Comparison of ENCODE assay signal across 21 cellular contexts in the genomic region with DNA sequence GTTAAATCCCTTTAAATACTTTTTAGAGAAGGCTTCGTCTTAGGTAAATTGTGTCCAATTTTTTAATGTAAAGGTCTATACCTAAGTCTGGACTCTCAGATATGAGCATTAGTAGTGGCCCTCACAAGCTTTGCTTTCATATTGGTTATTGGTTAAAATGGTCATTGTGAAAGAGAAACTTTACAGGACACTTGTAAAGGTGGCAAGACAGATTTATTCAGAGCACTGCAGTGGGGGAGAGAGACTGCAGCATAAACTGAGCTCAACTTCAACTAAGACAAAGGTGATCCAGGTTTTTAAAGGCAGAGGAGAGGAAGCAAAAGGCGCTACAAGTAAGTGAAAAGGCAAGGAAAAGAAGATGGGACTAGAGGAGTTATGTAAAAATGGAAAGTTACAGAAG.
DNase-seq lines count a peak whose midpoint lies in the region; ATAC-seq and TF ChIP-seq lines count a peak whose summit lies in the region.
"Had no signal": no experiment of that assay in that cellular context is flagged by ENCODE, and none has a peak within 500 bp of the region (broad histone marks: within the 10 kb centered on the region; RNA-seq: fewer than 3 reads in every experiment).

No MANE protein-coding gene starts in this region.

- peaks cover 4% of the 10 kb centered on the region for H3K4me1 Mint-ChIP-seq in activated CD8-positive, alpha-beta T cell treated with anti-CD3 and anti-CD28 coated beads for 36 hours (ENCODE audit: low read depth)
- no peaks in the 10 kb centered on the region for H3K4me1 Mint-ChIP-seq in activated CD8-positive, alpha-beta T cell treated with anti-CD3 and anti-CD28 coated beads, Interleukin-2, amount 10 ng/mL, durations not matched to agents 7 days and 5 days (ENCODE audit: low read depth)
- H3K4me1 Mint-ChIP-seq in central memory CD8-positive, alpha-beta T cell, result peaks cover 45% of the 10 kb centered on the region
- no peaks in the 10 kb centered on the region for H3K4me1 Mint-ChIP-seq in nephron progenitor cell

- DNase-seq in activated CD8-positive, alpha-beta T cell treated with anti-CD3 and anti-CD28 coated beads for 36 hours, result no peak
- no peak for DNase-seq in activated CD8-positive, alpha-beta T cell treated with anti-CD3 and anti-CD28 coated beads, Interleukin-2, amount 10 ng/mL, durations not matched to agents 7 days and 5 days
- DNase-seq in left ventricle myocardium superior (no peak), Right ventricle myocardium superior (no peak), nephron progenitor cell (no peak), NCI-H1436 treated with DMSO at 0.1 percent for 48 hours (lab: John Stamatoyannopoulos, UW) (no peak)
- DNase-seq in central memory CD8-positive, alpha-beta T cell (ENCODE audit: low spot score in 2 of 2), result no peak
- DNase-seq: ACHN, DMS53, GDM1, H7, IMR-90, NCI-H1105 treated with DMSO at 0.1 percent for 48 hours, NCI-H1694, NCI-H2081, NCI-H2171, NCI-H345, NCI-H524, NCI-H774 had no signal

- no peak for TF ChIP-seq CTCF in activated CD8-positive, alpha-beta T cell treated with anti-CD3 and anti-CD28 coated beads for 36 hours (IDR thresholded peaks at IDR 0.05)
- TF ChIP-seq CTCF in nephron progenitor cell (IDR thresholded peaks at IDR 0.05), result no peak

- CTCF ChIA-PET in activated CD8-positive, alpha-beta T cell treated with anti-CD3 and anti-CD28 coated beads for 36 hours (lab: Charles Lee), result no interaction called here
- CTCF ChIA-PET in activated CD8-positive, alpha-beta T cell treated with anti-CD3 and anti-CD28 coated beads, Interleukin-2, amount 10 ng/mL, durations not matched to agents 7 days and 5 days (lab: Charles Lee), result no interaction called here

- peak overlapping the region; percentile 4 for H3K27ac Mint-ChIP-seq in activated CD8-positive, alpha-beta T cell treated with anti-CD3 and anti-CD28 coated beads for 36 hours
- H3K27ac Mint-ChIP-seq in activated CD8-positive, alpha-beta T cell treated with anti-CD3 and anti-CD28 coated beads, Interleukin-2, amount 10 ng/mL, durations not matched to agents 7 days and 5 days, result no peak overlapping the region
- peak overlapping the region; percentile 2 for H3K27ac Mint-ChIP-seq in central memory CD8-positive, alpha-beta T cell (ENCODE audit: low read depth)
- H3K27ac Mint-ChIP-seq in nephron progenitor cell, result peak overlapping the region; percentile 15

- intact Hi-C loops in activated CD8-positive, alpha-beta T cell treated with anti-CD3 and anti-CD28 coated beads for 36 hours (cut with micrococcal nuclease), result no loop called here
- intact Hi-C loops in left ventricle myocardium superior (cut with micrococcal nuclease) (no loop called here), Right ventricle myocardium superior (cut with DNase I) (no loop called here)

- H3K9me3 Mint-ChIP-seq in activated CD8-positive, alpha-beta T cell treated with anti-CD3 and anti-CD28 coated beads for 36 hours, result no peaks in the 10 kb centered on the region
- no peaks in the 10 kb centered on the region for H3K9me3 Mint-ChIP-seq in activated CD8-positive, alpha-beta T cell treated with anti-CD3 and anti-CD28 coated beads, Interleukin-2, amount 10 ng/mL, durations not matched to agents 7 days and 5 days (ENCODE audit: insufficient read depth)
- H3K9me3 Mint-ChIP-seq in central memory CD8-positive, alpha-beta T cell, result no peaks in the 10 kb centered on the region
- H3K9me3 Mint-ChIP-seq in nephron progenitor cell, result no peaks in the 10 kb centered on the region

- no peak for ATAC-seq in activated CD8-positive, alpha-beta T cell treated with anti-CD3 and anti-CD28 coated beads for 36 hours
- no peak for ATAC-seq in activated CD8-positive, alpha-beta T cell treated with anti-CD3 and anti-CD28 coated beads, Interleukin-2, amount 10 ng/mL, durations not matched to agents 7 days and 5 days
- ATAC-seq in left ventricle myocardium superior (peak; percentile 51), Right ventricle myocardium superior (ENCODE audit: poor library complexity) (no peak), GM18519 (IDR thresholded peaks at IDR 0.05; ENCODE audit: low FRiP score, unreplicated experiment) (no peak)
- ATAC-seq in central memory CD8-positive, alpha-beta T cell (replicated peaks; ENCODE audit: extremely low read depth, poor library complexity, severe bottlenecking), result no peak
- ATAC-seq: Panc1 had no signal

- H3K36me3 Mint-ChIP-seq in activated CD8-positive, alpha-beta T cell treated with anti-CD3 and anti-CD28 coated beads for 36 hours (ENCODE audit: low read depth), result peaks cover 31% of the 10 kb centered on the region
- H3K36me3 Mint-ChIP-seq in activated CD8-positive, alpha-beta T cell treated with anti-CD3 and anti-CD28 coated beads, Interleukin-2, amount 10 ng/mL, durations not matched to agents 7 days and 5 days (ENCODE audit: low read depth), result peaks cover 56% of the 10 kb centered on the region
- H3K36me3 Mint-ChIP-seq in central memory CD8-positive, alpha-beta T cell (ENCODE audit: insufficient read depth), result peaks cover 76% of the 10 kb centered on the region
- H3K36me3 Mint-ChIP-seq in nephron progenitor cell (ENCODE audit: low read depth), result peaks cover 42% of the 10 kb centered on the region

- POLR2A ChIA-PET in activated CD8-positive, alpha-beta T cell treated with anti-CD3 and anti-CD28 coated beads for 36 hours (lab: Charles Lee), result no interaction called here
- POLR2A ChIA-PET in activated CD8-positive, alpha-beta T cell treated with anti-CD3 and anti-CD28 coated beads, Interleukin-2, amount 10 ng/mL, durations not matched to agents 7 days and 5 days (lab: Charles Lee), result no interaction called here

- no peak overlapping the region for H3K4me3 Mint-ChIP-seq in activated CD8-positive, alpha-beta T cell treated with anti-CD3 and anti-CD28 coated beads for 36 hours
- no peak overlapping the region for H3K4me3 Mint-ChIP-seq in activated CD8-positive, alpha-beta T cell treated with anti-CD3 and anti-CD28 coated beads, Interleukin-2, amount 10 ng/mL, durations not matched to agents 7 days and 5 days
- H3K4me3 Mint-ChIP-seq in central memory CD8-positive, alpha-beta T cell, result peak overlapping the region; percentile 3
- H3K4me3 Mint-ChIP-seq in nephron progenitor cell, result no peak overlapping the region

- H3K27me3 Mint-ChIP-seq in activated CD8-positive, alpha-beta T cell treated with anti-CD3 and anti-CD28 coated beads for 36 hours, result no peaks in the 10 kb centered on the region
- H3K27me3 Mint-ChIP-seq in activated CD8-positive, alpha-beta T cell treated with anti-CD3 and anti-CD28 coated beads, Interleukin-2, amount 10 ng/mL, durations not matched to agents 7 days and 5 days (ENCODE audit: low read depth), result no peaks in the 10 kb centered on the region
- H3K27me3 Mint-ChIP-seq in central memory CD8-positive, alpha-beta T cell, result no peaks in the 10 kb centered on the region
- no peaks in the 10 kb centered on the region for H3K27me3 Mint-ChIP-seq in nephron progenitor cell (ENCODE audit: low read depth, poor library complexity)
